10 cellular contexts compared by ENCODE assay signal in the genomic region with DNA sequence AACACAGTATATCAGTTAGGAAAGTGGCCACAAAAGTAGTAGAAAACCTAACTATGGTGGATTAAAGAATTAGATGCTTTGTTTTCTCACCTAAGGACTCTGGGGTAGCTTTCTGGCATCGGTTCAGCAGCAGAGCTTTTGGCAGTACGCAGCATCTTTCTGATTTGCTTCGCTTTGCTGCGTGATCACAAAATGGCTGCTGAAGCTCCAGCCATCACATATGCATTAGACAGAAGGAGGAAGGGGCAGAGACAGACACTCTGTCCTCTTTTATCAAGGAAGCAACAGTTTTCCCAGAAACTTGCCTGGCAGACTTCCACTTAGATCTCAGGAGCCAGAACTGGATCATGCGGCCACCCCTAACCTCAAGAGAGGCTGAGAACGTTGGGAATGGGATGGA. TPM values are rescaled to one million over a fixed set of nuclear protein-coding genes. Genes with fewer than 3 reads are reported as not detected.
"Had no signal": no experiment of that assay in that cellular context is flagged by ENCODE, and none has a peak within 500 bp of the region (broad histone marks: within the 10 kb centered on the region; RNA-seq: fewer than 3 reads in every experiment).

No MANE protein-coding gene starts in this region.

- H3K9me3 ChIP-seq: HAP-1 had no signal

- FAIRE-seq: HTR-8/SVneo had no signal

- H3K4me1 ChIP-seq: HAP-1 had no signal

- H3K36me3 ChIP-seq: HAP-1 had no signal

- H3K9ac ChIP-seq: GM23248 had no signal

- ATAC-seq: HCT116 had no signal

- H2AFZ ChIP-seq: GM23248 had no signal

- DNase-seq: GM23248, GOT3, H7, IMR-90, KBM-7 had no signal

- H3K27ac ChIP-seq: GM23248 had no signal

- H3K4me3 ChIP-seq: GM23248, HAP-1 had no signal

RNA-seq across cellular contexts. Expression of gene ZFP92, which starts 19.5 kb away (rescaled TPM):
- total RNA-seq: H4, H7, HT-29 had no signal
- polyA plus RNA-seq: GM23248 had no signal

RNA-seq across cellular contexts. Expression of gene PNMA6E, which starts 29.6 kb away (rescaled TPM):
- total RNA-seq: GM23248, H4, H7, HT-29, IMR-90 had no signal
- polyA plus RNA-seq: GM23248, IMR-90 had no signal
